ENCODE assay signal across 17 cellular contexts in the genomic region with DNA sequence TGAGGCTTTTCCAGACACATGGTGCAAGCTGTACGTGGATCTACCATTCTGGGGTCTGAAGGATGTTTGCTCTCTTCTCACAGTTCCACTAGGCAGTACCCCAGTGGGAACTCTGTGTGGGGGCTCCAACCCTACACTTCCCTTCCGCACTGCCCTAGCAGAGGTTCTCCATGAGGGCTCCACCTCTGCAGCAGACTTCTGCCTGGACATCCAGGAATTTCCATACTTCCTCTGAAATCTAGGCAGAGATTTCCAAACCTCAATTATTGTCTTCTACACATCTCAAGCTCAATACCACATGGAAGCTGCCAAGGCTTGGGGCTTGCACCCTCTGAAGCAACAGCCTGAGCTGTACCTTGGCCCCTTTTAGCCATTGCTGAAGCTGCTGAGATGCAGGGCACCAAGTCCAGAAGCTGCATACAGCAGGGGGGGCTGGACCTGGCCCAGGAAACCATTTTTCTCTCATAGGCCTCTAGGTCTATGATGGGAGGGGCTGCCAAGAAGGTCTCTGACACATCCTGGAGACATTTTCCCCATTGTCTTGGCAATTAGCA. TPM values are rescaled to one million over a fixed set of nuclear protein-coding genes. Genes with fewer than 3 reads are reported as not detected.
DNase-seq lines count a peak whose midpoint lies in the region; ATAC-seq, FAIRE-seq and TF ChIP-seq lines count a peak whose summit lies in the region.
"Had no signal": no experiment of that assay in that cellular context is flagged by ENCODE, and none has a peak within 500 bp of the region (broad histone marks: within the 10 kb centered on the region; RNA-seq: fewer than 3 reads in every experiment).

No MANE protein-coding gene starts in this region.

- H3K9me2 ChIP-seq in HCT116 (ENCODE audit: insufficient read depth) = no peaks in the 10 kb centered on the region

- H3K36me3 ChIP-seq in HCT116 (ENCODE audit: control insufficient read depth in 1 of 2, insufficient read depth in 2 of 2, low read length in 2 of 2) (no peaks in the 10 kb centered on the region), K562 (ENCODE audit: control insufficient read depth, insufficient read depth, low read length) (peaks cover 5% of the 10 kb centered on the region; the same call in 1 of the 3 replicates), adrenal gland (replicated peaks in 1 of 2) (no peaks in the 10 kb centered on the region), breast epithelium (no peaks in the 10 kb centered on the region)

- H3K4me1 ChIP-seq in HCT116 (ENCODE audit: control insufficient read depth in 1 of 2, insufficient read depth in 2 of 2, low read length in 2 of 2) (no peaks in the 10 kb centered on the region), K562 (replicated peaks in 1 of 2; ENCODE audit: control insufficient read depth in 2 of 2, insufficient read depth in 2 of 2, low read length in 2 of 2) (no peaks in the 10 kb centered on the region), adrenal gland (replicated peaks in 1 of 2) (no peaks in the 10 kb centered on the region), breast epithelium (no peaks in the 10 kb centered on the region)
- H3K4me1 ChIP-seq: BLaER1 had no signal

- H3K9me3 ChIP-seq in HCT116 (ENCODE audit: control insufficient read depth in 1 of 2, insufficient read depth in 1 of 2, low read depth in 1 of 2, low read length in 2 of 2) = peaks cover 9 to 14% of the 10 kb centered on the region in 2 experiments; a peak in 2 of 4 replicates
- H3K9me3 ChIP-seq in K562 (replicated peaks; ENCODE audit: control insufficient read depth, insufficient read depth, low read depth, low read length) = peaks cover 9% of the 10 kb centered on the region
- peaks cover 0 to 11% (median 0%) of the 10 kb centered on the region in 3 donors for H3K9me3 ChIP-seq in adrenal gland (replicated peaks in 1 of 3)
- peaks cover 14 to 18% of the 10 kb centered on the region in 2 donors for H3K9me3 ChIP-seq in breast epithelium

- TF ChIP-seq RAD21 in HCT116 (IDR thresholded peaks at IDR 0.05; ENCODE audit: low read depth) = no peak
- no peak for TF ChIP-seq RAD21 in K562 (CRISPR knock-in tag; conservative IDR thresholded peaks at IDR 0.05 in 1 of 2, IDR thresholded peaks at IDR 0.05 in 1 of 2)

- H2AFZ ChIP-seq in HCT116 (ENCODE audit: low read depth, low read length, poor library complexity, severe bottlenecking) (no peak overlapping the region), K562 (ENCODE audit: low read depth, low read length) (no peak overlapping the region)
- H2AFZ ChIP-seq: GM23248 had no signal

- CTCF ChIA-PET in HCT116 (lab: Charles Lee) (no interaction called here), K562 (lab: Yijun Ruan, JAX; ENCODE audit: low intra/inter-chr PET ratio) (no interaction called here)

- no peak overlapping the region for H3K4me2 ChIP-seq in HCT116 (ENCODE audit: low read length)
- H3K4me2 ChIP-seq in K562 (ENCODE audit: insufficient read depth, low read length) = no peak overlapping the region
- H3K4me2 ChIP-seq: BLaER1 had no signal

- DNase-seq in DMS 273 (lab: John Stamatoyannopoulos, UW; ENCODE audit: unreplicated experiment) (peak; percentile 10), DMS 273 treated with DMSO at 0.1 percent for 48 hours (lab: John Stamatoyannopoulos, UW) (no peak), HCT116 (ENCODE audit: low read depth, low spot score) (no peak), K562 (ENCODE audit: extremely low read depth in 1 of 4, low spot score in 3 of 4) (peak in 1 of 4 experiments; percentile 3), adrenal gland (no peak), breast epithelium (ENCODE audit: low spot score in 2 of 2) (no peak), ecto neural progenitor cell (ENCODE audit: low spot score) (no peak)
- DNase-seq: AML-193; Calu3; CD4-positive, CD25-positive, alpha-beta regulatory T cell; DMS153; GM23248; Karpas-422 had no signal

- in situ Hi-C loops in K562 (cut with MboI) = no loop called here

- H3K9ac ChIP-seq in HCT116 (ENCODE audit: low read length) = no peak overlapping the region
- H3K9ac ChIP-seq in K562 (ENCODE audit: insufficient read depth in 1 of 2, low read depth in 2 of 2, low read length in 2 of 2) = no peak overlapping the region
- H3K9ac ChIP-seq: BLaER1, GM23248 had no signal

- H3K27ac ChIP-seq in HCT116 (ENCODE audit: low read depth, low read length) (no peak overlapping the region), K562 (ENCODE audit: extremely low read depth, low read depth, low read length) (no peak overlapping the region), adrenal gland (no peak overlapping the region), breast epithelium (no peak overlapping the region)
- H3K27ac ChIP-seq: 22Rv1, BLaER1, GM23248 had no signal

- POLR2A ChIA-PET in HCT116 (lab: Charles Lee) = no interaction called here
- POLR2A ChIA-PET in K562 (lab: Yijun Ruan, JAX) = no interaction called here

- no peak for FAIRE-seq in K562 (lab: Jason Lieb, UNC)
- FAIRE-seq: GM12891, H54 had no signal

- 62% methylated on average over 2 of the region's 2 CpGs for whole genome bisulfite sequencing in K562 (ENCODE audit: insufficient coverage, low coverage, missing lambda C conversion rate)
- 96 to 100% (median 99%) methylated on average over 2 of the region's 2 CpGs for WGBS in adrenal gland, 4 donors

- H3K79me2 ChIP-seq in HCT116 (ENCODE audit: insufficient read depth, low read length) (no peaks in the 10 kb centered on the region), K562 (ENCODE audit: control insufficient read depth, insufficient read depth, low read length) (no peaks in the 10 kb centered on the region)

- H3K4me3 ChIP-seq in HCT116 (replicated peaks in 1 of 2; ENCODE audit: low read depth in 1 of 2, low read length in 2 of 2) (no peak overlapping the region), K562 (no peak overlapping the region), adrenal gland (no peak overlapping the region), breast epithelium (no peak overlapping the region)
- H3K4me3 ChIP-seq: BLaER1, GM23248 had no signal

- ATAC-seq in HCT116 = no peak
- ATAC-seq in K562 = no peak

- TF ChIP-seq EP300 in K562 (IDR thresholded peaks at IDR 0.05; ENCODE audit: low read length) = no peak

- H4K20me1 ChIP-seq in HCT116 (ENCODE audit: insufficient read depth) = no peaks in the 10 kb centered on the region
- H4K20me1 ChIP-seq in K562 (replicated peaks; ENCODE audit: control insufficient read depth, insufficient read depth, low read length) = no peaks in the 10 kb centered on the region
- H4K20me1 ChIP-seq: BLaER1 had no signal

- TF ChIP-seq POLR2A in HCT116 (IDR thresholded peaks at IDR 0.05; ENCODE audit: borderline replicate concordance, extremely low read depth, insufficient read depth, insufficient read length) (no peak), K562 (conservative IDR thresholded peaks at IDR 0.05) (no peak), adrenal gland (IDR thresholded peaks at IDR 0.05) (no peak), breast epithelium (IDR thresholded peaks at IDR 0.05) (no peak)

- intact Hi-C loops in HCT116 (cut with micrococcal nuclease) (no loop called here), K562 (cut with micrococcal nuclease) (no loop called here), adrenal gland (cut with DNase I) (no loop called here), breast epithelium (cut with DNase I; ENCODE audit: low total_unique reads) (loop anchor here (10.0 kb wide), 2 partner anchors 197 to 1917 kb away; no protein-coding TSS in a partner anchor)

- H3K27me3 ChIP-seq in HCT116 (ENCODE audit: insufficient read depth, low read length) = no peaks in the 10 kb centered on the region
- no peaks in the 10 kb centered on the region for H3K27me3 ChIP-seq in K562 (ENCODE audit: control insufficient read depth in 2 of 2, insufficient read depth in 2 of 2, low read length in 2 of 2)
- no peaks in the 10 kb centered on the region for H3K27me3 ChIP-seq in adrenal gland
- no peaks in the 10 kb centered on the region for H3K27me3 ChIP-seq in breast epithelium
- H3K27me3 ChIP-seq: BLaER1 had no signal

- no peaks in the 10 kb centered on the region for H3K9me1 ChIP-seq in K562 (ENCODE audit: control insufficient read depth, insufficient read depth, low read length)

- BruUV-seq in HCT116 (replicated peaks; lab: Mats Ljungman, UMichigan) (no TSS peak), K562 (replicated peaks; lab: Mats Ljungman, UMichigan) (no TSS peak)

- TF ChIP-seq CTCF in HCT116 (IDR thresholded peaks at IDR 0.05 in 2 of 3, conservative IDR thresholded peaks at IDR 0.05 in 1 of 3; ENCODE audit: borderline replicate concordance in 1 of 3, insufficient read depth in 1 of 3, low read depth in 2 of 3, low read length in 2 of 3) (no peak), K562 (IDR thresholded peaks at IDR 0.05 in 2 of 3, conservative IDR thresholded peaks at IDR 0.05 in 1 of 3; ENCODE audit: insufficient read depth in 2 of 3, low read depth in 1 of 3, low read length in 3 of 3) (no peak), adrenal gland (IDR thresholded peaks at IDR 0.05) (no peak), breast epithelium (IDR thresholded peaks at IDR 0.05) (no peak)

- RAD21 ChIA-PET in HCT116 (lab: Charles Lee; ENCODE audit: low non-redundant PET in 1 of 2, low total read pairs in 2 of 2, uncharacterized antibody in 2 of 2, unreplicated experiment in 2 of 2) = no interaction called here

RNA-seq across cellular contexts. Expression of a gene that starts 11.6 kb away (rescaled TPM):
- total RNA-seq in HCT116 (2021; ENCODE audit: unreplicated experiment) = 12.2 TPM
- 6.2 and 7.7 TPM in 2 replicates for polyA plus RNA-seq in HCT116 (2012)
- 22.5 and 28.8 TPM in 2 replicates for total RNA-seq in K562 (2011; cell fraction: chromatin; rRNA removed; ENCODE audit: low replicate concordance)
- total RNA-seq in K562 (2011; cell fraction: nucleolus; rRNA removed) = 22.5 and 23.5 TPM in 2 replicates
- 37.7 and 47.8 TPM in 2 replicates for total RNA-seq in K562 (2011; cell fraction: nucleoplasm; rRNA removed)
- 5.8 and 8.3 TPM in 2 replicates for total RNA-seq in K562 (2014; rRNA removed)
- 10.9 and 11.9 TPM in 2 replicates for total RNA-seq in K562 (2014; rRNA removed; fragmentation: Illumina TruSeq; extraction: Trizol)
- 10.7 and 12.0 TPM in 2 replicates for total RNA-seq in K562 (2015; rRNA removed; fragmentation: Illumina TruSeq; extraction: Trizol)
- total RNA-seq in K562 (2021) = 13.0 and 13.8 TPM in 2 replicates
- 14.8 and 17.6 TPM in 2 replicates for polyA plus RNA-seq in K562 (2011; rRNA removed)
- 14.9 and 16.0 TPM in 2 replicates for polyA plus RNA-seq in K562 (2011; cell fraction: cytosol; rRNA removed)
- 13.6 and 13.7 TPM in 2 replicates for polyA plus RNA-seq in K562 (2011; cell fraction: nucleus; rRNA removed)
- 9.6 and 11.8 TPM in 2 replicates for polyA plus RNA-seq in K562 (2012)
- 9.0 and 11.6 TPM in 2 replicates for polyA plus RNA-seq in K562 (2014; fragmentation: Illumina TruSeq; extraction: Trizol)
- polyA plus RNA-seq in K562 (2014; fragmentation: Nextera tagmentation; extraction: Ambion mirVana) = 10 to 100 TPM; 16.9 to 21.1 TPM
- polyA plus RNA-seq in K562 (2014; rRNA removed) = 9.9 and 11.7 TPM in 2 replicates
- 13.6 and 13.9 TPM in 2 replicates for polyA minus RNA-seq in K562 (2011; rRNA and poly(A)+ RNA removed)
- polyA minus RNA-seq in K562 (2011; cell fraction: cytosol; rRNA and poly(A)+ RNA removed) = 8.3 and 10.1 TPM in 2 replicates
- polyA minus RNA-seq in K562 (2011; cell fraction: nucleus; rRNA and poly(A)+ RNA removed) = 20.5 and 25.9 TPM in 2 replicates
- 10 to 100 TPM; 24.1 to 39.8 (median 28.4) TPM for total RNA-seq in adrenal gland
- polyA plus RNA-seq in adrenal gland = 10 to 100 TPM in 1 of 3 donors, 1 to 10 TPM in 2; 6.4 to 27.4 (median 6.6) TPM
- 10 to 100 TPM in 2 of 3 donors, 1 to 10 TPM in 1; 6.9 to 13.5 (median 11.1) TPM for total RNA-seq in breast epithelium

RNA-seq across cellular contexts. Expression of a gene that starts 42.2 kb away (rescaled TPM):
- total RNA-seq in HCT116 (2021; ENCODE audit: unreplicated experiment) (2.6 TPM), K562 (2014; rRNA removed) (not detected in 2 replicates), K562 (2014; rRNA removed; fragmentation: Illumina TruSeq; extraction: Trizol) (not detected in 2 replicates), K562 (2015; rRNA removed; fragmentation: Illumina TruSeq; extraction: Trizol) (not detected in 2 replicates), K562 (2021) (0.16 TPM in 1 of 2 replicates, not detected in the other), adrenal gland (10 to 100 TPM in 6 of 8 donors, 1 to 10 TPM in 2; 7.4 to 25.6 (median 15.1) TPM), breast epithelium (1 to 10 TPM; 5.6 to 8.2 (median 7.0) TPM)
- 0.45 and 0.91 TPM in 2 replicates for polyA plus RNA-seq in HCT116 (2012)
- not detected in 2 replicates for total RNA-seq in K562 (2011; cell fraction: chromatin; rRNA removed; ENCODE audit: low replicate concordance)
- total RNA-seq in K562 (2011; cell fraction: nucleolus; rRNA removed) = not detected in 2 replicates
- not detected in 2 replicates for total RNA-seq in K562 (2011; cell fraction: nucleoplasm; rRNA removed)
- polyA plus RNA-seq in K562 (2011; rRNA removed) (not detected in 2 replicates), K562 (2014; fragmentation: Illumina TruSeq; extraction: Trizol) (not detected in 2 replicates), K562 (2014; fragmentation: Nextera tagmentation; extraction: Ambion mirVana) (not detected), K562 (2014; rRNA removed) (not detected in 2 replicates), adrenal gland (10 to 100 TPM in 1 of 3 donors, 1 to 10 TPM in 2; 5.6 to 13.9 (median 9.7) TPM)
- polyA plus RNA-seq in K562 (2011; cell fraction: cytosol; rRNA removed) = not detected in 2 replicates
- polyA plus RNA-seq in K562 (2011; cell fraction: nucleus; rRNA removed) = not detected in 2 replicates
- polyA plus RNA-seq in K562 (2012) = not detected in 2 replicates
- polyA minus RNA-seq in K562 (2011; rRNA and poly(A)+ RNA removed) = not detected in 2 replicates
- not detected in 2 replicates for polyA minus RNA-seq in K562 (2011; cell fraction: cytosol; rRNA and poly(A)+ RNA removed)
- not detected in 2 replicates for polyA minus RNA-seq in K562 (2011; cell fraction: nucleus; rRNA and poly(A)+ RNA removed)
- total RNA-seq: CD4-positive, CD25-positive, alpha-beta regulatory T cell had no signal
